ENCODE assay signal across 22 cellular contexts in the genomic region with DNA sequence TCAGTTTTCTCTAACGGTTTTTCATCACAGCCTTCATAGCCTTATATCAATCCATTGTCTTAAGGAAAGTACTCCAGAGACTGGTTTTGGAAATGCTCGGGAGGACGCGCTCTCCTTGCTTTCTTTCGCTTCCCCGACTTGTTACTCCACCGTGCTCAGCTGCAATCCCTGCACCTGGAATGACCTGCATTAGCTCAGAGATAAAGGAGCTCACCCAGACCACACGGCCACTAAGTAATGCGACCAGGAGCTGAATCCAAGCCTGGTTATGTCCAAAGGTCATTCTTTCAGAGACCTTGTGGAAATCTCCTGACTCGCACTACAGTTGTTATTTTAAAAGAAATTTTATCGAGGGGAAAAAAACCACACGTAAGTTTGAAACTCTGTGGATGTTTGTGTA.
DNase-seq lines count a peak whose midpoint lies in the region; ATAC-seq, FAIRE-seq and TF ChIP-seq lines count a peak whose summit lies in the region.
"Had no signal": no experiment of that assay in that cellular context is flagged by ENCODE, and none has a peak within 500 bp of the region (broad histone marks: within the 10 kb centered on the region; RNA-seq: fewer than 3 reads in every experiment).

No MANE protein-coding gene starts in this region.

- H3K4me2 ChIP-seq in GM23338 (no peak overlapping the region), SK-N-SH (no peak overlapping the region)

- intact Hi-C loops in pancreas (cut with DNase I), result no loop called here

- H3K36me3 ChIP-seq in GM23338 (ENCODE audit: insufficient read depth) (peaks cover 4% of the 10 kb centered on the region; the same call in 1 of the 2 replicates), WERI-Rb-1 (no peaks in the 10 kb centered on the region), pancreas (no peaks in the 10 kb centered on the region), SK-N-SH (replicated peaks in 1 of 2; ENCODE audit: control insufficient read depth in 1 of 2, insufficient read depth in 2 of 2, low read length in 1 of 2) (peaks cover 4 to 18% of the 10 kb centered on the region in 2 experiments)

- CTCF ChIA-PET in SK-N-SH (lab: Yijun Ruan, JAX), result interaction anchor here (1.9 to 2.9 kb wide), 2 partner anchors 17 to 178 kb away, joined by 6 to 15 read pairs; no protein-coding TSS in a partner anchor

- H3K4me1 Mint-ChIP-seq in GM23338, result no peaks in the 10 kb centered on the region
- H3K4me1 Mint-ChIP-seq in activated naive CD8-positive, alpha-beta T cell treated with anti-CD3 and anti-CD28 coated beads, Interleukin-2, amount 50 U/mL, for 24 hours, result no peaks in the 10 kb centered on the region

- ATAC-seq in GM23338, result peak; percentile 35; the same call in 1 of the 3 replicates
- ATAC-seq in left lobe of liver, result peak; percentile 86
- ATAC-seq in pancreas, result peak; percentile 61 to 88 (median 83)
- ATAC-seq in activated naive CD8-positive, alpha-beta T cell treated with anti-CD3 and anti-CD28 coated beads, Interleukin-2, amount 50 U/mL, for 24 hours, result no peak
- ATAC-seq: SK-N-SH treated with all-trans-retinoic acid at 6 μM for 48 hours had no signal

- no peak overlapping the region for H2AFZ ChIP-seq in GM23338
- no peak overlapping the region for H2AFZ ChIP-seq in SK-N-SH (ENCODE audit: low read depth)

- peak overlapping the region; percentile 33 for H3K27ac Mint-ChIP-seq in GM23338
- H3K27ac Mint-ChIP-seq in activated naive CD8-positive, alpha-beta T cell treated with anti-CD3 and anti-CD28 coated beads, Interleukin-2, amount 50 U/mL, for 24 hours, result no peak overlapping the region
- H3K27ac Mint-ChIP-seq: CD4-positive, alpha-beta T cell; HFFc6 had no signal

- DNase-seq in GM23338 (ENCODE audit: low spot score) (no peak), WERI-Rb-1 (peak; percentile 72), left lobe of liver (ENCODE audit: low spot score) (peak; percentile 54), pancreas (peak in 1 of 6 donors; percentile 16), globus pallidus (ENCODE audit: low spot score) (no peak), SK-N-SH (no peak)
- DNase-seq in activated effector memory CD4-positive, alpha-beta T cell treated with anti-CD3 and anti-CD28 coated beads, Interleukin-2, amount 50 U/mL, for 16 hours, result no peak
- DNase-seq in activated naive CD8-positive, alpha-beta T cell treated with anti-CD3 and anti-CD28 coated beads, Interleukin-2, amount 50 U/mL, for 24 hours, result no peak
- DNase-seq: BE2C; CD4-positive, alpha-beta T cell; DMS79; HFFc6; Kasumi-1; MM.1S; NCI-H1092; NCI-H146; NCI-H2081; NCI-H2171 treated with DMSO at 0.1 percent for 48 hours; NCI-H446 treated with DMSO at 0.1 percent for 48 hours; SHP77 had no signal

- H3K4me3 ChIP-seq in GM23338 (no peak overlapping the region), WERI-Rb-1 (ENCODE audit: low read depth, low read length) (peak overlapping the region; percentile 3), pancreas (peak overlapping the region in 2 of 4 donors; percentile 2 to 13), SK-N-SH (ENCODE audit: low read depth in 2 of 2, low read length in 1 of 2) (no peak overlapping the region)

- H3K36me3 Mint-ChIP-seq in GM23338 (ENCODE audit: low read depth), result peaks cover 29% of the 10 kb centered on the region; the same call in 2 of the 3 replicates
- peaks cover 2% of the 10 kb centered on the region for H3K36me3 Mint-ChIP-seq in activated naive CD8-positive, alpha-beta T cell treated with anti-CD3 and anti-CD28 coated beads, Interleukin-2, amount 50 U/mL, for 24 hours (ENCODE audit: low read depth)

- TF ChIP-seq CTCF in GM23338 (conservative IDR thresholded peaks at IDR 0.05; ENCODE audit: low read depth in 2 of 2) (no peak), WERI-Rb-1 (IDR thresholded peaks at IDR 0.05; ENCODE audit: low read depth, low read length) (no peak), pancreas (IDR thresholded peaks at IDR 0.05) (no peak), SK-N-SH (IDR thresholded peaks at IDR 0.05) (no peak)

- no peak overlapping the region for H3K9ac ChIP-seq in SK-N-SH

- H3F3A ChIP-seq in GM23338 (replicated peaks; ENCODE audit: low read depth) (0 out of 2 replicates have a peak, but pooled peaks cover 7% of the 10 kb centered on the region), SK-N-SH (replicated peaks; ENCODE audit: insufficient read depth) (no peaks in the 10 kb centered on the region)

- 34 to 35% methylated on average over 12 of the region's 12 CpGs for WGBS in pancreas, 2 donors
- 82% methylated on average over 12 of the region's 12 CpGs for WGBS in SK-N-SH (ENCODE audit: low lambda C conversion rate)

- FAIRE-seq in pancreas (lab: Jason Lieb, UNC), result no peak
- FAIRE-seq: GM12892 had no signal

- POLR2A ChIA-PET in SK-N-SH (lab: Yijun Ruan, JAX), result no interaction called here

- H4K20me1 ChIP-seq in GM23338 (replicated peaks; ENCODE audit: insufficient read depth) (no peaks in the 10 kb centered on the region; the same call in none of the 2 replicates), SK-N-SH (ENCODE audit: insufficient read depth) (no peaks in the 10 kb centered on the region)

- no peak for TF ChIP-seq EP300 in SK-N-SH (IDR thresholded peaks at IDR 0.05; ENCODE audit: borderline replicate concordance in 1 of 2, low read depth in 1 of 2, low read length in 1 of 2)

- H3K9me3 ChIP-seq in WERI-Rb-1 (ENCODE audit: severe bottlenecking) (no peaks in the 10 kb centered on the region), pancreas (no peaks in the 10 kb centered on the region), SK-N-SH (no peaks in the 10 kb centered on the region)
- H3K9me3 ChIP-seq: BE2C had no signal

- H3K9me2 ChIP-seq in GM23338 (ENCODE audit: insufficient read depth) (no peaks in the 10 kb centered on the region), SK-N-SH (no peaks in the 10 kb centered on the region)

- no peaks in the 10 kb centered on the region for H3K27me3 Mint-ChIP-seq in GM23338 (ENCODE audit: insufficient read depth, low read depth, poor library complexity)
- H3K27me3 Mint-ChIP-seq in activated naive CD8-positive, alpha-beta T cell treated with anti-CD3 and anti-CD28 coated beads, Interleukin-2, amount 50 U/mL, for 24 hours, result no peaks in the 10 kb centered on the region
- H3K27me3 Mint-ChIP-seq: CD4-positive, alpha-beta T cell had no signal

- no peaks in the 10 kb centered on the region for H3K27me3 ChIP-seq in GM23338 (ENCODE audit: insufficient read depth)
- no peaks in the 10 kb centered on the region for H3K27me3 ChIP-seq in WERI-Rb-1 (ENCODE audit: insufficient read depth, low read depth, severe bottlenecking)
- H3K27me3 ChIP-seq in pancreas, result no peaks in the 10 kb centered on the region
- no peaks in the 10 kb centered on the region for H3K27me3 ChIP-seq in SK-N-SH (ENCODE audit: insufficient read depth)
- H3K27me3 ChIP-seq: BE2C had no signal

- no peak for TF ChIP-seq RAD21 in SK-N-SH (IDR thresholded peaks at IDR 0.05; ENCODE audit: low read length)

- no peak overlapping the region for H3K4me3 Mint-ChIP-seq in GM23338
- H3K4me3 Mint-ChIP-seq in activated naive CD8-positive, alpha-beta T cell treated with anti-CD3 and anti-CD28 coated beads, Interleukin-2, amount 50 U/mL, for 24 hours, result no peak overlapping the region
- H3K4me3 Mint-ChIP-seq: CD4-positive, alpha-beta T cell; HFFc6 had no signal

- H3K4me1 ChIP-seq in GM23338 (ENCODE audit: insufficient read depth) (no peaks in the 10 kb centered on the region), pancreas (no peaks in the 10 kb centered on the region), SK-N-SH (ENCODE audit: control insufficient read depth in 1 of 2, insufficient read depth in 2 of 2, low read depth in 1 of 2, low read length in 1 of 2) (no peaks in the 10 kb centered on the region; a peak in 1 of 4 replicates)
- H3K4me1 ChIP-seq: BE2C had no signal

- H3K27ac ChIP-seq in GM23338 (ENCODE audit: low read depth), result peak overlapping the region; percentile 57; the same call in 1 of the 2 replicates
- no peak overlapping the region for H3K27ac ChIP-seq in WERI-Rb-1
- no peak overlapping the region for H3K27ac ChIP-seq in pancreas
- H3K27ac ChIP-seq in SK-N-SH (ENCODE audit: low read depth in 2 of 2, low read length in 1 of 2), result no peak overlapping the region

- H3K9me3 Mint-ChIP-seq in GM23338, result no peaks in the 10 kb centered on the region
- no peaks in the 10 kb centered on the region for H3K9me3 Mint-ChIP-seq in activated naive CD8-positive, alpha-beta T cell treated with anti-CD3 and anti-CD28 coated beads, Interleukin-2, amount 50 U/mL, for 24 hours
- H3K9me3 Mint-ChIP-seq: CD4-positive, alpha-beta T cell; HFFc6 had no signal

- H3K79me2 ChIP-seq in GM23338 (replicated peaks; ENCODE audit: insufficient read depth) (no peaks in the 10 kb centered on the region), SK-N-SH (ENCODE audit: insufficient read depth) (no peaks in the 10 kb centered on the region)

TF ChIP-seq in GM23338, 12 proteins besides CTCF, POLR2A, EP300 and RAD21:
- TF ChIP-seq ZNF331 (CRISPR knock-in tag; IDR thresholded peaks at IDR 0.05; ENCODE audit: low read depth), result no peak
- no peak for TF ChIP-seq NANOG (IDR thresholded peaks at IDR 0.05; ENCODE audit: borderline replicate concordance)

TF ChIP-seq in SK-N-SH, 30 proteins besides CTCF, POLR2A, EP300 and RAD21 (continues in another document):
- TF ChIP-seq, protein P1, sequence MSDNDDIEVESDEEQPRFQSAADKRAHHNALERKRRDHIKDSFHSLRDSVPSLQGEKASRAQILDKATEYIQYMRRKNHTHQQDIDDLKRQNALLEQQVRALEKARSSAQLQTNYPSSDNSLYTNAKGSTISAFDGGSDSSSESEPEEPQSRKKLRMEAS (IDR thresholded peaks at IDR 0.05; ENCODE audit: low read depth), result no peak
- TF ChIP-seq, protein P2, sequence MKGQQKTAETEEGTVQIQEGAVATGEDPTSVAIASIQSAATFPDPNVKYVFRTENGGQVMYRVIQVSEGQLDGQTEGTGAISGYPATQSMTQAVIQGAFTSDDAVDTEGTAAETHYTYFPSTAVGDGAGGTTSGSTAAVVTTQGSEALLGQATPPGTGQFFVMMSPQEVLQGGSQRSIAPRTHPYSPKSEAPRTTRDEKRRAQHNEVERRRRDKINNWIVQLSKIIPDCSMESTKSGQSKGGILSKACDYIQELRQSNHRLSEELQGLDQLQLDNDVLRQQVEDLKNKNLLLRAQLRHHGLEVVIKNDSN (IDR thresholded peaks at IDR 0.05; ENCODE audit: borderline replicate concordance, low read depth), result no peak
- TF ChIP-seq CHD2 (IDR thresholded peaks at IDR 0.05; ENCODE audit: low read length, partially characterized antibody), result no peak
- TF ChIP-seq FOXJ3 (CRISPR knock-in tag; IDR thresholded peaks at IDR 0.05), result no peak
- TF ChIP-seq NFIC (IDR thresholded peaks at IDR 0.05; ENCODE audit: borderline replicate concordance), result no peak
- TF ChIP-seq, protein P3, sequence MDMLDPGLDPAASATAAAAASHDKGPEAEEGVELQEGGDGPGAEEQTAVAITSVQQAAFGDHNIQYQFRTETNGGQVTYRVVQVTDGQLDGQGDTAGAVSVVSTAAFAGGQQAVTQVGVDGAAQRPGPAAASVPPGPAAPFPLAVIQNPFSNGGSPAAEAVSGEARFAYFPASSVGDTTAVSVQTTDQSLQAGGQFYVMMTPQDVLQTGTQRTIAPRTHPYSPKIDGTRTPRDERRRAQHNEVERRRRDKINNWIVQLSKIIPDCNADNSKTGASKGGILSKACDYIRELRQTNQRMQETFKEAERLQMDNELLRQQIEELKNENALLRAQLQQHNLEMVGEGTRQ (IDR thresholded peaks at IDR 0.05; ENCODE audit: borderline replicate concordance, low read depth, low read length), result no peak
- TF ChIP-seq RFX5 (IDR thresholded peaks at IDR 0.05; ENCODE audit: low read length), result no peak
- no peak for TF ChIP-seq GATA2 (CRISPR knock-in tag; IDR thresholded peaks at IDR 0.05)

Comparison
In these comparisons a context has a peak if more than half of its experiments do, and no peak if none do; other contexts are left out.
1. DNase-seq: peak in WERI-Rb-1 (single experiment) and left lobe of liver (single experiment); none in GM23338 (single experiment), activated effector memory CD4-positive, alpha-beta T cell treated with anti-CD3 and anti-CD28 coated beads, Interleukin-2, amount 50 U/mL, for 16 hours (single experiment), activated naive CD8-positive, alpha-beta T cell treated with anti-CD3 and anti-CD28 coated beads, Interleukin-2, amount 50 U/mL, for 24 hours (single experiment), globus pallidus (single experiment) and SK-N-SH (single experiment).